Comparison of ENCODE assay signal across 1 cellular context in genomic region chr1:1636621-1637478, GRCh38. TPM values are rescaled to one million over a fixed set of nuclear protein-coding genes. Genes with fewer than 3 reads are reported as not detected.
"Had no signal": no experiment of that assay in that cellular context is flagged by ENCODE, and none has a peak within 500 bp of the region (broad histone marks: within the 10 kb centered on the region; RNA-seq: fewer than 3 reads in every experiment).

No MANE protein-coding gene starts in this region.

RNA-seq across cellular contexts. Expression of gene MMP23B, which starts 4.9 kb away (rescaled TPM):
- total RNA-seq: dermis microvascular lymphatic vessel endothelial cell had no signal
